Comparison of ENCODE assay signal across 19 cellular contexts in the genomic region with DNA sequence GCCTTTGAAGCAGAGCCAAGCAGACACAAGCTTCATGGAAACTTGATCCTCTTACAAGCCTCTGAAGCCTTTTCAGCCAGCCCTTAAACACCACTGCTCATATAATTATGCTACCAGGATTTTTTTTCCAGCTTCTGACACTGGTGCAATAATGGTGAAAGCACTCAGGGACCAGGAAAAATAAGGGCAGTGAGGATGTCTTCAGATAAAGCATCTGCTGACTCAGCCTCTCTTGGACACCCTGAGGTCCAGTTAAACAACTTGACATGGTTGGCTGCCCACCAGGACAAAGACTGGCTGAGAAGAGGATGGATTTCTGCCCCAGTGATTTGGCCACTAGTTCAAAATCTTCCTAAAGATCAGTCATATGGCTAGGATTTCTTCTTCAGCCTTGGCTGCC.
DNase-seq lines count a peak whose midpoint lies in the region; ATAC-seq and TF ChIP-seq lines count a peak whose summit lies in the region.
"Had no signal": no experiment of that assay in that cellular context is flagged by ENCODE, and none has a peak within 500 bp of the region (broad histone marks: within the 10 kb centered on the region; RNA-seq: fewer than 3 reads in every experiment).

No MANE protein-coding gene starts in this region.

- TF ChIP-seq CTCF in IMR-90 (conservative IDR thresholded peaks at IDR 0.05; ENCODE audit: low read depth, low read length) (no peak), GM20000 (IDR thresholded peaks at IDR 0.05; ENCODE audit: extremely low read depth, missing control alignments) (no peak)

- TF ChIP-seq POLR2A in IMR-90 (IDR thresholded peaks at IDR 0.05; ENCODE audit: low read depth, low read length) = no peak

- BruUV-seq in IMR-90 (replicated peaks; lab: Mats Ljungman, UMichigan) = no TSS peak

- no peaks in the 10 kb centered on the region for H3K4me1 ChIP-seq in IMR-90 (ENCODE audit: control insufficient read depth, insufficient read depth, low read length)

- no peak overlapping the region for H3K27ac ChIP-seq in IMR-90 (ENCODE audit: insufficient read depth, low read length)
- H3K27ac ChIP-seq: KMS-11, PC-9 had no signal

- dilution Hi-C loops in IMR-90 (cut with HindIII; ENCODE audit: low sequenced_read_pairs, unreplicated experiment) = no loop called here

- no peaks in the 10 kb centered on the region for H3K36me3 ChIP-seq in IMR-90 (ENCODE audit: control insufficient read depth, insufficient read depth, low read length)

- no peak overlapping the region for H2AK9ac ChIP-seq in IMR-90 (replicated peaks; ENCODE audit: low read depth, low read length, poor library complexity)

- no peak overlapping the region for H2BK120ac ChIP-seq in IMR-90 (ENCODE audit: low read depth, low read length)

- no peak overlapping the region for H3K56ac ChIP-seq in IMR-90 (ENCODE audit: extremely low read depth, insufficient read depth, low read length)

- no peak overlapping the region for H2BK20ac ChIP-seq in IMR-90 (ENCODE audit: low read depth, low read length)

- H3K4me3 ChIP-seq in IMR-90 (ENCODE audit: insufficient read depth, low read depth, low read length) = no peak overlapping the region
- H3K4me3 ChIP-seq: PC-9 had no signal

- H3K4ac ChIP-seq in IMR-90 (ENCODE audit: low read depth, low read length) = no peak overlapping the region

- H2BK15ac ChIP-seq in IMR-90 (ENCODE audit: low read depth, low read length) = no peak overlapping the region

- no peaks in the 10 kb centered on the region for H3K9me3 ChIP-seq in IMR-90 (ENCODE audit: control insufficient read depth, insufficient read depth, low read length)

- H2BK5ac ChIP-seq in IMR-90 (ENCODE audit: low read depth, low read length, poor library complexity, severe bottlenecking) = no peak overlapping the region

- H3K9ac ChIP-seq in IMR-90 (ENCODE audit: low read depth, low read length) = no peak overlapping the region
- H3K9ac ChIP-seq: KMS-11 had no signal

- H4K20me1 ChIP-seq in IMR-90 (ENCODE audit: insufficient read depth, low read length) = no peaks in the 10 kb centered on the region

- no peak overlapping the region for H3K14ac ChIP-seq in IMR-90 (replicated peaks; ENCODE audit: low read depth, low read length)

- POLR2A ChIA-PET in IMR-90 (lab: Charles Lee; ENCODE audit: unreplicated experiment) = no interaction called here

- DNase-seq in DMS 273 (lab: John Stamatoyannopoulos, UW; ENCODE audit: unreplicated experiment) (peak; percentile 47), DMS 273 treated with DMSO at 0.1 percent for 48 hours (lab: John Stamatoyannopoulos, UW) (no peak), IMR-90 (no peak), NCI-H2227 treated with DMSO at 0.1 percent for 48 hours (lab: John Stamatoyannopoulos, UW) (peak; percentile 2), left kidney (ENCODE audit: low read depth, low spot score) (peak; percentile 10), GM20000 (ENCODE audit: low spot score) (no peak), inferior parietal cortex (ENCODE audit: extremely low spot score) (no peak), NCI-H345 (lab: John Stamatoyannopoulos, UW) (no peak)
- DNase-seq: 8988T; CD4-positive, alpha-beta memory T cell; DMS79 treated with DMSO at 0.1 percent for 48 hours; GDM1; GOT3; NCI-H1048; NCI-H1930; NCI-H526 treated with DMSO at 0.1 percent for 48 hours; PC-9; SW 1271 had no signal

- H2AFZ ChIP-seq in IMR-90 (replicated peaks; ENCODE audit: low read length, poor library complexity) = no peak overlapping the region
- H2AFZ ChIP-seq: PC-9 had no signal

- in situ Hi-C loops in IMR-90 (cut with MboI; ENCODE audit: low sequenced_read_pairs) = no loop called here

- no peaks in the 10 kb centered on the region for H3K79me1 ChIP-seq in IMR-90 (ENCODE audit: low read depth in 1 of 2, low read length in 2 of 2)

- no peak overlapping the region for H3K18ac ChIP-seq in IMR-90 (ENCODE audit: low read depth, low read length)

- no peak overlapping the region for H4K91ac ChIP-seq in IMR-90 (ENCODE audit: insufficient read depth, low read depth, low read length)

- no peaks in the 10 kb centered on the region for H3K9me1 ChIP-seq in IMR-90 (ENCODE audit: insufficient read depth, low read length)

- no peak overlapping the region for H3K4me2 ChIP-seq in IMR-90 (ENCODE audit: low read depth, low read length)
- H3K4me2 ChIP-seq: KMS-11, PC-9 had no signal

- H2AK5ac ChIP-seq in IMR-90 (ENCODE audit: low read depth, low read length) = no peak overlapping the region

- ATAC-seq in IMR-90 (ENCODE audit: low read depth) = no peak

- no peak for TF ChIP-seq RAD21 in IMR-90 (IDR thresholded peaks at IDR 0.05; ENCODE audit: low read length)

- no peaks in the 10 kb centered on the region for H3K27me3 ChIP-seq in IMR-90 (ENCODE audit: control insufficient read depth, insufficient read depth, low read length)

- no peak overlapping the region for H4K8ac ChIP-seq in IMR-90 (ENCODE audit: low read depth in 2 of 2, low read length in 2 of 2)

- CTCF ChIA-PET in IMR-90 (lab: Yijun Ruan, JAX) = interaction anchor here (0.7 kb wide), 1 partner anchor 9 kb away, joined by 3 read pairs; no protein-coding TSS in a partner anchor

- H4K5ac ChIP-seq in IMR-90 (ENCODE audit: low read depth, low read length) = no peak overlapping the region

- H3K23ac ChIP-seq in IMR-90 (ENCODE audit: low read depth, low read length) = no peak overlapping the region

- intact Hi-C loops in IMR-90 (cut with micrococcal nuclease) = no loop called here

TF ChIP-seq in IMR-90, 13 proteins besides CTCF, POLR2A, EP300 and RAD21:
- TF ChIP-seq RCOR1 (IDR thresholded peaks at IDR 0.05; ENCODE audit: insufficient replicate concordance, low read length) (no peak), MAFK (IDR thresholded peaks at IDR 0.05; ENCODE audit: low read depth, low read length) (0 out of 2 replicates have a peak, but pooled peaks have one; percentile 7)

Comparison
In these comparisons a context has a peak if more than half of its experiments do, and no peak if none do; other contexts are left out.
1. DNase-seq: peak in DMS 273 (single experiment), NCI-H2227 treated with DMSO at 0.1 percent for 48 hours (single experiment) and left kidney (single experiment); none in DMS 273 treated with DMSO at 0.1 percent for 48 hours (single experiment), IMR-90 (single experiment), GM20000 (single experiment), inferior parietal cortex (single experiment) and NCI-H345 (single experiment).